Comparison of ENCODE assay signal across 9 cellular contexts in the genomic region with DNA sequence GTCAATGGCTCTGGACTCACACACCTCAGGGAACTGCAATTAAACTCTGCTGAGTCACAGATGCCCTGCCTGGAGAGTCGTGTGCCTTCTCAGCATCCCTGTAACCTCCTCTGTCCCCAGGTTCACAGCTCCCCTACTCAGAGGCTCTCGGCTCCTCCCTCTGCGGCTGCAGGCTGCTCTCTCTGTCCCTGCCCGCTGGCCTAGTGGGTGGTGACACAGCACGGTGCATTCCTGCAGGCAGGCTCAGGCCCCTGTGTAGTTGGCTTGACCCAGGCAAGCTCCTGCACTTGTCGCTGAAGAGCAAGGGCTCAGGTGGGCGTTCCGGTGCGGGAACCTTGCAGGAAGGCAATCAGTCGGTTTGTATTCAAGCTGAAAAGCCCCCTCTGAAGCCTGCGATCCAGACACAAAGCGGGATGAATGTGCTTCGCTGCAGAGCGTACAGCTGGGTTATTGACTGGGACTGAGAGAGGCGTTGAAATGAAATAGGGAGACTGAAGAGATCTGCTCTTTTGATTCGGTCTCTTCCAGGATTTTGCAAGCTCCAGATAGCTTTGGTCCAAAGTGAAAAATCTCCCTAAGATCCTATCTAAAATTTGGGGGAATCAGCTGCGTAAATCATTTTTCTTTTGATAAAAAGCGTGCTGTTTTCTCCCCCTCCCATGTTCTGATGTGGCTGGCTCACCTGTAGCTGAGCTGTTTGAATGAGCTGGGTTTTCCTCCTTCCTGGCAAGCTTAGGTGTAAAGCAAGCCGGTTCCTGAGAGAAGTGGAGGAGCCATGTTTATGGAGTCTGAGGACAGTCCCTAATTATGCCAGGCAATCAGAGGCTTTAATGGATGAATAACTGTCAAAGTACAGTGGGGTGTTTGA.
DNase-seq lines count a peak whose midpoint lies in the region; ATAC-seq and TF ChIP-seq lines count a peak whose summit lies in the region.
"Had no signal": no experiment of that assay in that cellular context is flagged by ENCODE, and none has a peak within 500 bp of the region (broad histone marks: within the 10 kb centered on the region; RNA-seq: fewer than 3 reads in every experiment).

No MANE protein-coding gene starts in this region.

- DNase-seq in GM03348 (ENCODE audit: low spot score) = peak; percentile 23
- peak; percentile 27 for DNase-seq in HPDE6-E6E7 (ENCODE audit: extremely low spot score)
- DNase-seq in mammary epithelial cell = peak; percentile 19
- DNase-seq in naive thymus-derived CD4-positive, alpha-beta T cell = no peak
- no peak for DNase-seq in activated T-cell treated with anti-CD3 and anti-CD28 coated beads, Interleukin-2, amount 50 U/mL, for 72 hours

- POLR2A ChIA-PET in naive thymus-derived CD4-positive, alpha-beta T cell (lab: Charles Lee) = no interaction called here

- H3K4me1 ChIP-seq in mammary epithelial cell (ENCODE audit: insufficient read depth, low read length) = no peaks in the 10 kb centered on the region
- no peaks in the 10 kb centered on the region for H3K4me1 ChIP-seq in naive thymus-derived CD4-positive, alpha-beta T cell (ENCODE audit: control insufficient read depth in 2 of 2, insufficient read depth in 2 of 2, low read length in 2 of 2)

- H4K20me1 ChIP-seq in mammary epithelial cell (ENCODE audit: insufficient read depth, low read length) = no peaks in the 10 kb centered on the region

- CTCF ChIA-PET in mammary epithelial cell (lab: Charles Lee; ENCODE audit: low non-redundant PET) = no interaction called here
- CTCF ChIA-PET in naive thymus-derived CD4-positive, alpha-beta T cell (lab: Charles Lee) = no interaction called here

- peak; percentile 12 for ATAC-seq in naive thymus-derived CD4-positive, alpha-beta T cell
- ATAC-seq in HG03175 (IDR thresholded peaks at IDR 0.05; ENCODE audit: unreplicated experiment) = no peak
- ATAC-seq in GM19467 (IDR thresholded peaks at IDR 0.05; ENCODE audit: unreplicated experiment) = no peak
- no peak for ATAC-seq in activated T-cell treated with anti-CD3 and anti-CD28 coated beads, Interleukin-2, amount 50 U/mL, for 72 hours (replicated peaks in 1 of 2)
- no peak for ATAC-seq in GM18517 (IDR thresholded peaks at IDR 0.05; ENCODE audit: unreplicated experiment)

- dilution Hi-C loops in mammary epithelial cell (cut with HindIII; ENCODE audit: low sequenced_read_pairs) = no loop called here

- H3K9me3 Mint-ChIP-seq in naive thymus-derived CD4-positive, alpha-beta T cell = peaks cover 0 to 7% (median 0%) of the 10 kb centered on the region in 11 donors
- H3K9me3 Mint-ChIP-seq in activated T-cell treated with anti-CD3 and anti-CD28 coated beads, Interleukin-2, amount 50 U/mL, for 72 hours = no peaks in the 10 kb centered on the region
- H3K9me3 Mint-ChIP-seq: memory B cell had no signal

- H3K4me3 Mint-ChIP-seq in naive thymus-derived CD4-positive, alpha-beta T cell = no peak overlapping the region
- H3K4me3 Mint-ChIP-seq in activated T-cell treated with anti-CD3 and anti-CD28 coated beads, Interleukin-2, amount 50 U/mL, for 72 hours = no peak overlapping the region
- H3K4me3 Mint-ChIP-seq: memory B cell had no signal

- peaks cover 0 to 2% (median 0%) of the 10 kb centered on the region in 7 donors for H3K4me1 Mint-ChIP-seq in naive thymus-derived CD4-positive, alpha-beta T cell
- no peaks in the 10 kb centered on the region for H3K4me1 Mint-ChIP-seq in activated T-cell treated with anti-CD3 and anti-CD28 coated beads, Interleukin-2, amount 50 U/mL, for 72 hours (ENCODE audit: low read depth)
- H3K4me1 Mint-ChIP-seq: memory B cell had no signal

- H3K27me3 ChIP-seq in mammary epithelial cell (ENCODE audit: insufficient read depth, low read length) = no peaks in the 10 kb centered on the region
- no peaks in the 10 kb centered on the region for H3K27me3 ChIP-seq in naive thymus-derived CD4-positive, alpha-beta T cell (ENCODE audit: control insufficient read depth in 2 of 2, insufficient read depth in 2 of 2, low read length in 2 of 2)

- H3K9ac ChIP-seq in mammary epithelial cell (ENCODE audit: insufficient read depth, low read length) = no peak overlapping the region

- peaks cover 3 to 25% (median 23%) of the 10 kb centered on the region in 5 donors for H3K27me3 Mint-ChIP-seq in naive thymus-derived CD4-positive, alpha-beta T cell
- H3K27me3 Mint-ChIP-seq in activated T-cell treated with anti-CD3 and anti-CD28 coated beads, Interleukin-2, amount 50 U/mL, for 72 hours (ENCODE audit: low read depth) = peaks cover 9% of the 10 kb centered on the region

- H3K79me2 ChIP-seq in mammary epithelial cell (ENCODE audit: insufficient read depth, low read length) = no peaks in the 10 kb centered on the region

- H3K27ac Mint-ChIP-seq in naive thymus-derived CD4-positive, alpha-beta T cell = no peak overlapping the region
- no peak overlapping the region for H3K27ac Mint-ChIP-seq in activated T-cell treated with anti-CD3 and anti-CD28 coated beads, Interleukin-2, amount 50 U/mL, for 72 hours
- H3K27ac Mint-ChIP-seq: memory B cell had no signal

- intact Hi-C loops in mammary epithelial cell (cut with micrococcal nuclease) = no loop called here
- intact Hi-C loops in naive thymus-derived CD4-positive, alpha-beta T cell (cut with micrococcal nuclease) = no loop called here

- no peak overlapping the region for H3K27ac ChIP-seq in mammary epithelial cell (ENCODE audit: insufficient read depth, low read depth, low read length)
- H3K27ac ChIP-seq in naive thymus-derived CD4-positive, alpha-beta T cell (ENCODE audit: low read depth, low read length) = no peak overlapping the region

- in situ Hi-C loops in mammary epithelial cell (cut with MboI; ENCODE audit: low sequenced_read_pairs in 2 of 2) = loop anchor here in 1 of 2 donors (25.0 kb wide), 2 partner anchors 430 to 555 kb away; no protein-coding TSS in a partner anchor

- H2AFZ ChIP-seq in mammary epithelial cell (ENCODE audit: low read depth, low read length) = no peak overlapping the region

- no peaks in the 10 kb centered on the region for H3K36me3 Mint-ChIP-seq in naive thymus-derived CD4-positive, alpha-beta T cell
- no peaks in the 10 kb centered on the region for H3K36me3 Mint-ChIP-seq in activated T-cell treated with anti-CD3 and anti-CD28 coated beads, Interleukin-2, amount 50 U/mL, for 72 hours (ENCODE audit: insufficient read depth in 2 of 2)
- H3K36me3 Mint-ChIP-seq: memory B cell had no signal

- TF ChIP-seq CTCF in mammary epithelial cell (conservative IDR thresholded peaks at IDR 0.05 in 1 of 2, IDR thresholded peaks at IDR 0.05 in 1 of 2; ENCODE audit: extremely low read depth in 1 of 2, insufficient read depth in 1 of 2, low read depth in 1 of 2, low read length in 2 of 2) = no peak

- no peaks in the 10 kb centered on the region for H3K36me3 ChIP-seq in mammary epithelial cell (ENCODE audit: insufficient read depth, low read length)
- H3K36me3 ChIP-seq in naive thymus-derived CD4-positive, alpha-beta T cell (ENCODE audit: control insufficient read depth in 2 of 3, insufficient read depth in 3 of 3, low read length in 3 of 3) = no peaks in the 10 kb centered on the region

- BruUV-seq in mammary epithelial cell (replicated peaks; lab: Mats Ljungman, UMichigan) = no TSS peak

- no peaks in the 10 kb centered on the region for H3K9me3 ChIP-seq in mammary epithelial cell (replicated peaks; ENCODE audit: insufficient read depth, low read length)
- no peaks in the 10 kb centered on the region for H3K9me3 ChIP-seq in naive thymus-derived CD4-positive, alpha-beta T cell (ENCODE audit: control insufficient read depth in 2 of 3, low read length in 3 of 3)

- WGBS in mammary epithelial cell (ENCODE audit: low coverage, missing lambda C conversion rate) = 15% methylated on average over 19 of the region's 19 CpGs

- no peak overlapping the region for H3K4me3 ChIP-seq in mammary epithelial cell (replicated peaks in 1 of 3; ENCODE audit: insufficient read depth in 1 of 3, low read depth in 2 of 3, low read length in 3 of 3)
- H3K4me3 ChIP-seq in naive thymus-derived CD4-positive, alpha-beta T cell (ENCODE audit: low read length) = no peak overlapping the region

- H3K4me2 ChIP-seq in mammary epithelial cell (ENCODE audit: insufficient read depth, low read depth, low read length) = no peak overlapping the region

Comparison
In these comparisons a context has a peak if more than half of its experiments do, and no peak if none do; other contexts are left out.
1. DNase-seq: peak in GM03348 (single experiment), HPDE6-E6E7 (single experiment) and mammary epithelial cell (single experiment); none in naive thymus-derived CD4-positive, alpha-beta T cell (0 of 9) and activated T-cell treated with anti-CD3 and anti-CD28 coated beads, Interleukin-2, amount 50 U/mL, for 72 hours (0 of 2).